Comparison of ENCODE assay signal across 9 cellular contexts in the genomic region with DNA sequence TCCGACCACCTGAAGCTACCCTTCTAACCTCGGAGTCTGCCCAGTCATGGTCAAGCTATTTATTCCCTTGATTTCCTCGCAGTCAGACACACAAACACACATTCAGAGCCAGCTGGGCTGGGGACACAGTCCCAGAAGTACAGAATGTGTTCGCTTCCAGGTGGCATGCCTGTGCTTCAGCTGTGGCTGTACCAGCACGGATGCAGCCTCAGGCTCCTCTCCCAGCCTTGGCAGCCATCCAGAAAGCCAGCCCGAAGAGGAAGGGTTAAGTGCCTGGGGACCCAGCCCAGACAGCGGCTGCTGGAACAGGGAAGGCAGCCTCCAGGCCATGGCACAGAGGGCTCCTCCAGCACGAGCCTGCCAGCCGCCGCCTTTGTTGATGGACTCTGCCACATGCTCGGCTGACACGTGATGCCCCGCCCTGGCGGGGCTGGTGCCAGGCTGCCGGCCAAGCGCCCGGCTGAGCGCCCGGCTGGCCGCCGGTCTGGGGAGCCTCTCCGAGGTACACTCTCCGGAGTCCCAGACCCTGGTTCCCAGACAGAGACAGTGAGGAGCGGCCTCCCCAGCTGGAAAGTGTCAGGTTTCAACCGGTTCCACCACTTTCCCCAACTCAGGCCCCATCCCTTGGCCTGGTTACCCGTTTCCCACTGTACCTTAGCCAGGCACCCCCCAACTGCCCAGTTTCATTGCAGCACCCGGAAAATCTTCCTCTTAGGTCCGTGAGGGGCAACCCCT. TPM values are rescaled to one million over a fixed set of nuclear protein-coding genes. Genes with fewer than 3 reads are reported as not detected.
DNase-seq lines count a peak whose midpoint lies in the region; ATAC-seq and TF ChIP-seq lines count a peak whose summit lies in the region.
"Had no signal": no experiment of that assay in that cellular context is flagged by ENCODE, and none has a peak within 500 bp of the region (broad histone marks: within the 10 kb centered on the region; RNA-seq: fewer than 3 reads in every experiment).

No MANE protein-coding gene starts in this region.

- BruUV-seq in A673 (replicated peaks; lab: Mats Ljungman, UMichigan): no TSS peak

- no peaks in the 10 kb centered on the region for H3K27me3 Mint-ChIP-seq in nephron progenitor cell (ENCODE audit: low read depth, poor library complexity)
- H3K27me3 Mint-ChIP-seq: activated naive CD8-positive, alpha-beta T cell had no signal

- H4K20me1 ChIP-seq in KMS-11 (ENCODE audit: insufficient read depth): no peaks in the 10 kb centered on the region

- no peak overlapping the region for H3K9ac ChIP-seq in KMS-11

- peaks cover 3% of the 10 kb centered on the region for H3K36me3 ChIP-seq in A673 (ENCODE audit: insufficient read depth, low read length, poor library complexity, severe bottlenecking)
- no peaks in the 10 kb centered on the region for H3K36me3 ChIP-seq in KMS-11 (ENCODE audit: insufficient read depth)

- no peak overlapping the region for H3K4me3 ChIP-seq in A673 (ENCODE audit: low read depth, low read length, poor library complexity, severe bottlenecking)
- H3K4me3 ChIP-seq in KMS-11 (IDR thresholded peaks at IDR 0.05; ENCODE audit: insufficient read depth, low read depth, low read length): no peak overlapping the region
- H3K4me3 ChIP-seq in foreskin fibroblast (ENCODE audit: low read depth in 1 of 2, low read length in 2 of 2): peak overlapping the region in 1 of 2 donors; percentile 23

- H3K4me2 ChIP-seq in KMS-11: peak overlapping the region; percentile 99; the same call in 1 of the 2 replicates

- H3K9me3 ChIP-seq in A673 (ENCODE audit: low read depth, low read length, poor library complexity, severe bottlenecking): no peaks in the 10 kb centered on the region

- CTCF ChIA-PET in A673 (lab: Charles Lee): interaction anchor here (0.5 to 1.3 kb wide), 3 partner anchors 11 to 58 kb away, joined by 3 to 5 read pairs (median 4); no protein-coding TSS in a partner anchor

- peak overlapping the region; percentile 29 for H3K27ac Mint-ChIP-seq in nephron progenitor cell

- peaks cover 31% of the 10 kb centered on the region; the same call in 1 of the 2 replicates for H3K79me2 ChIP-seq in KMS-11 (ENCODE audit: insufficient read depth, low read depth)

- no peak for TF ChIP-seq CTCF in A673 (conservative IDR thresholded peaks at IDR 0.05; ENCODE audit: low read depth, low read length)
- no peak for TF ChIP-seq CTCF in KMS-11 (conservative IDR thresholded peaks at IDR 0.05; ENCODE audit: low read depth, low read length)
- no peak for TF ChIP-seq CTCF in foreskin fibroblast (IDR thresholded peaks at IDR 0.05; ENCODE audit: low read depth, low read length)
- TF ChIP-seq CTCF in nephron progenitor cell (IDR thresholded peaks at IDR 0.05): no peak

- POLR2A ChIA-PET in A673 (lab: Charles Lee; ENCODE audit: low non-redundant PET): no interaction called here

- peak overlapping the region; percentile 68 for H3K27ac ChIP-seq in A673 (ENCODE audit: low read depth, low read length, poor library complexity, severe bottlenecking)
- H3K27ac ChIP-seq in KMS-11: peak overlapping the region; percentile 17; the same call in 1 of the 2 replicates

- H3K4me1 ChIP-seq in A673 (ENCODE audit: insufficient read depth, low read length, poor library complexity, severe bottlenecking) (peaks cover 90% of the 10 kb centered on the region), KMS-11 (ENCODE audit: low read depth, poor library complexity, severe bottlenecking) (peaks cover 96% of the 10 kb centered on the region)

- no peaks in the 10 kb centered on the region for H3K27me3 ChIP-seq in A673 (replicated peaks; ENCODE audit: insufficient read depth, low read depth, low read length, poor library complexity)
- no peaks in the 10 kb centered on the region for H3K27me3 ChIP-seq in KMS-11 (ENCODE audit: insufficient read depth, low read depth)

- H3K36me3 Mint-ChIP-seq in nephron progenitor cell (ENCODE audit: low read depth): peaks cover 33% of the 10 kb centered on the region
- H3K36me3 Mint-ChIP-seq: activated naive CD8-positive, alpha-beta T cell had no signal

- H3K9me3 Mint-ChIP-seq in nephron progenitor cell: no peaks in the 10 kb centered on the region

- no peak for TF ChIP-seq POLR2A in erythroblast (IDR thresholded peaks at IDR 0.05; ENCODE audit: low read length)

- H3K4me3 Mint-ChIP-seq in nephron progenitor cell: peak overlapping the region; percentile 69
- H3K4me3 Mint-ChIP-seq: activated naive CD8-positive, alpha-beta T cell had no signal

- intact Hi-C loops in A673 (cut with micrococcal nuclease; ENCODE audit: unreplicated experiment): loop anchor here (2.0 kb wide), 1 partner anchor 58 kb away; no protein-coding TSS in a partner anchor

- H3K4me1 Mint-ChIP-seq in nephron progenitor cell: peaks cover 97% of the 10 kb centered on the region

- no peak overlapping the region for H2AFZ ChIP-seq in KMS-11 (ENCODE audit: low read depth)

- no peak for ATAC-seq in HG03521 (IDR thresholded peaks at IDR 0.05; ENCODE audit: unreplicated experiment)

- DNase-seq in A673 (ENCODE audit: low spot score): peak; percentile 51
- peak; percentile 64 for DNase-seq in SK-N-DZ (ENCODE audit: low spot score)
- DNase-seq in foreskin fibroblast: peak; percentile 74 to 87
- peak; percentile 68 for DNase-seq in nephron progenitor cell
- DNase-seq in erythroblast (lab: John Stamatoyannopoulos, UW): no peak
- DNase-seq in activated CD4-positive, CD25-positive, alpha-beta regulatory T cell (lab: John Stamatoyannopoulos, UW): no peak

RNA-seq across cellular contexts. Expression of gene BMF, which starts 5.4 kb away (rescaled TPM):
- total RNA-seq in A673 (2021): 18.5 and 29.9 TPM in 2 replicates
- polyA plus RNA-seq in SK-N-DZ (2014; cell fraction: cytosol; rRNA removed): 9.4 and 12.3 TPM in 2 replicates
- polyA plus RNA-seq in SK-N-DZ (2014; cell fraction: nucleus; rRNA removed): 6.8 and 12.3 TPM in 2 replicates

RNA-seq across cellular contexts. Expression of gene BUB1B, which starts 57.6 kb away (rescaled TPM):
- total RNA-seq in A673 (2021): 190 and 196 TPM in 2 replicates
- 89.7 and 93.3 TPM in 2 replicates for polyA plus RNA-seq in SK-N-DZ (2014; cell fraction: cytosol; rRNA removed)
- polyA plus RNA-seq in SK-N-DZ (2014; cell fraction: nucleus; rRNA removed): 216 and 329 TPM in 2 replicates

Comparison
In these comparisons a context has a peak if more than half of its experiments do, and no peak if none do; other contexts are left out.
1. DNase-seq: peak in A673 (single experiment), SK-N-DZ (single experiment), foreskin fibroblast (2 of 2) and nephron progenitor cell (single experiment); none in erythroblast (0 of 2) and activated CD4-positive, CD25-positive, alpha-beta regulatory T cell (0 of 4).